In the genomic region with DNA sequence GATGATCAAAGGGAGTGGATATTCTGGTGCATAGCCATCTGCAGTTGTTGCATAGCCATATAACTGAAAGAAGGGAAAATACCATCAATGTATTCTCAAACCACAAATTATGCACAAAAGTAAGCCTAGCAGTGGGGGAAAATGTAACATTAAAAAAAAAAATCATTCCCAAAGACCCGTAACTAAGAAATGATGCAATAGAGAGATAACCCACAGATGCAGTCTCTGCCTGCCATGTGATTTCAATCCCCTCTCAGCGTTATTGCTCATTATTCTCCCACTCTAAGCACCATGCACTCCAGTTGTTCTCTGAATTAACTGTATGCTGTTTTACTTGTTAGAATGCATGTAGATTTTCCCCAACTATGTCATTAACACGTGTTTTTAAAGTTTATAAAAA, we compare ENCODE assay signal across 2 cellular contexts.
A peak's percentile ranks its signal among the peaks of the same experiment; 100 is the strongest.
TF ChIP-seq lines count a peak whose summit lies in the region.

No MANE protein-coding gene starts in this region.

TF ChIP-seq in HepG2, 621 proteins besides CTCF, POLR2A, EP300 and RAD21:
- TF ChIP-seq ZFP41 (CRISPR knock-in tag; IDR thresholded peaks at IDR 0.05; ENCODE audit: borderline replicate concordance) = no peak
- no peak for TF ChIP-seq RXRB (CRISPR knock-in tag; IDR thresholded peaks at IDR 0.05; ENCODE audit: borderline replicate concordance)
- peak; percentile 46 for TF ChIP-seq ATF7 (IDR thresholded peaks at IDR 0.05)
- TF ChIP-seq ATF7 (CRISPR knock-in tag; IDR thresholded peaks at IDR 0.05) = no peak
- TF ChIP-seq TBP (CRISPR knock-in tag; IDR thresholded peaks at IDR 0.05) = no peak
TF ChIP-seq in HepG2: peak in this region for 1.

TF ChIP-seq in K562, 482 proteins besides CTCF, POLR2A, EP300 and RAD21:
- TF ChIP-seq ZSCAN32 (CRISPR knock-in tag; IDR thresholded peaks at IDR 0.05) (peak; percentile 40; the same call in 1 of the 2 replicates), ZNF561 (CRISPR knock-in tag; conservative IDR thresholded peaks at IDR 0.05) (no peak), CEBPG (CRISPR knock-in tag; IDR thresholded peaks at IDR 0.05) (no peak), CEBPG (tag; conservative IDR thresholded peaks at IDR 0.05 in 1 of 2, IDR thresholded peaks at IDR 0.05 in 1 of 2) (peak; percentile 51 to 79; a peak in 3 of 4 replicates), ZBTB49 (CRISPR knock-in tag; IDR thresholded peaks at IDR 0.05; ENCODE audit: borderline replicate concordance) (no peak), ID3 (CRISPR knock-in tag; IDR thresholded peaks at IDR 0.05) (no peak), ID3 (tag; IDR thresholded peaks at IDR 0.05) (no peak), ZNF408 (CRISPR knock-in tag; IDR thresholded peaks at IDR 0.05; ENCODE audit: low read depth) (no peak), CEBPB (tag; IDR thresholded peaks at IDR 0.05) (0 out of 2 replicates have a peak, but pooled peaks have one; percentile 52), GTF2E2 (tag; IDR thresholded peaks at IDR 0.05) (no peak), ATF3 (IDR thresholded peaks at IDR 0.05) (peak; percentile 69), ATF3 (CRISPR knock-in tag; conservative IDR thresholded peaks at IDR 0.05) (no peak)
- TF ChIP-seq, protein P1, sequence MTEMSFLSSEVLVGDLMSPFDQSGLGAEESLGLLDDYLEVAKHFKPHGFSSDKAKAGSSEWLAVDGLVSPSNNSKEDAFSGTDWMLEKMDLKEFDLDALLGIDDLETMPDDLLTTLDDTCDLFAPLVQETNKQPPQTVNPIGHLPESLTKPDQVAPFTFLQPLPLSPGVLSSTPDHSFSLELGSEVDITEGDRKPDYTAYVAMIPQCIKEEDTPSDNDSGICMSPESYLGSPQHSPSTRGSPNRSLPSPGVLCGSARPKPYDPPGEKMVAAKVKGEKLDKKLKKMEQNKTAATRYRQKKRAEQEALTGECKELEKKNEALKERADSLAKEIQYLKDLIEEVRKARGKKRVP (CRISPR knock-in tag; IDR thresholded peaks at IDR 0.05) = peak; percentile 70
- TF ChIP-seq, protein P2, sequence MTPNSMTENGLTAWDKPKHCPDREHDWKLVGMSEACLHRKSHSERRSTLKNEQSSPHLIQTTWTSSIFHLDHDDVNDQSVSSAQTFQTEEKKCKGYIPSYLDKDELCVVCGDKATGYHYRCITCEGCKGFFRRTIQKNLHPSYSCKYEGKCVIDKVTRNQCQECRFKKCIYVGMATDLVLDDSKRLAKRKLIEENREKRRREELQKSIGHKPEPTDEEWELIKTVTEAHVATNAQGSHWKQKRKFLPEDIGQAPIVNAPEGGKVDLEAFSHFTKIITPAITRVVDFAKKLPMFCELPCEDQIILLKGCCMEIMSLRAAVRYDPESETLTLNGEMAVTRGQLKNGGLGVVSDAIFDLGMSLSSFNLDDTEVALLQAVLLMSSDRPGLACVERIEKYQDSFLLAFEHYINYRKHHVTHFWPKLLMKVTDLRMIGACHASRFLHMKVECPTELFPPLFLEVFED (CRISPR knock-in tag; conservative IDR thresholded peaks at IDR 0.05) = no peak
